9 cellular contexts compared by ENCODE assay signal in genomic region chr17:61451538-61452300, GRCh38. TPM values are rescaled to one million over a fixed set of nuclear protein-coding genes. Genes with fewer than 3 reads are reported as not detected.
A peak's percentile ranks its signal among the peaks of the same experiment; 100 is the strongest.
DNase-seq lines count a peak whose midpoint lies in the region; ATAC-seq and TF ChIP-seq lines count a peak whose summit lies in the region.
"Had no signal": no experiment of that assay in that cellular context is flagged by ENCODE, and none has a peak within 500 bp of the region (broad histone marks: within the 10 kb centered on the region; RNA-seq: fewer than 3 reads in every experiment).

No MANE protein-coding gene starts in this region.

- H3K4me1 Mint-ChIP-seq in stimulated activated memory B cell treated with anti-CD40 and anti-IgM and Interleukin-4, amounts not matched to agents 10 μg/mL and 1 μg/mL and 100 μg/mL, for 72 hours = peaks cover 24% of the 10 kb centered on the region

- peak overlapping the region in 49 of 59 donors; percentile 5 to 54 (median 27) for H3K4me3 ChIP-seq in dorsolateral prefrontal cortex

- H3K27me3 ChIP-seq in dorsolateral prefrontal cortex = peaks cover 27 to 100% (median 74%) of the 10 kb centered on the region in 45 donors

- TF ChIP-seq CTCF in dorsolateral prefrontal cortex (IDR thresholded peaks at IDR 0.05 in 54 of 56, conservative IDR thresholded peaks at IDR 0.05 in 2 of 56; ENCODE audit: low read depth in 1 of 56, partially characterized antibody in 56 of 56) = no peak

- ATAC-seq in left lobe of liver = peak; percentile 54
- ATAC-seq in stimulated activated memory B cell treated with anti-CD40 and anti-IgM and Interleukin-4, amounts not matched to agents 10 μg/mL and 1 μg/mL and 100 μg/mL, for 72 hours = peak; percentile 35

- H3K27ac Mint-ChIP-seq in stimulated activated memory B cell treated with anti-CD40 and anti-IgM and Interleukin-4, amounts not matched to agents 10 μg/mL and 1 μg/mL and 100 μg/mL, for 72 hours = no peak overlapping the region

- peaks cover 5% of the 10 kb centered on the region for H3K36me3 Mint-ChIP-seq in stimulated activated memory B cell treated with anti-CD40 and anti-IgM and Interleukin-4, amounts not matched to agents 10 μg/mL and 1 μg/mL and 100 μg/mL, for 72 hours

- peaks cover 4% of the 10 kb centered on the region for H3K9me3 Mint-ChIP-seq in stimulated activated memory B cell treated with anti-CD40 and anti-IgM and Interleukin-4, amounts not matched to agents 10 μg/mL and 1 μg/mL and 100 μg/mL, for 72 hours

- intact Hi-C loops in dorsolateral prefrontal cortex (cut with DNase I) = no loop called here

- peak; percentile 25 for DNase-seq in NCI-H2227 (lab: John Stamatoyannopoulos, UW; ENCODE audit: unreplicated experiment)
- DNase-seq in NCI-H2227 treated with DMSO at 0.1 percent for 48 hours (lab: John Stamatoyannopoulos, UW) = no peak
- DNase-seq in dorsolateral prefrontal cortex = no peak
- no peak for DNase-seq in left lobe of liver (ENCODE audit: low spot score)
- DNase-seq in NCI-H748 treated with DMSO at 0.1 percent for 48 hours (lab: John Stamatoyannopoulos, UW) = no peak
- no peak for DNase-seq in NAMALWA (ENCODE audit: low spot score)
- no peak for DNase-seq in NCI-H2171 treated with DMSO at 0.1 percent for 48 hours (lab: John Stamatoyannopoulos, UW)
- DNase-seq: NCI-H1436 had no signal

- no peak overlapping the region for H3K27ac ChIP-seq in dorsolateral prefrontal cortex

- H3K27me3 Mint-ChIP-seq in stimulated activated memory B cell treated with anti-CD40 and anti-IgM and Interleukin-4, amounts not matched to agents 10 μg/mL and 1 μg/mL and 100 μg/mL, for 72 hours = peaks cover 72% of the 10 kb centered on the region

- H3K4me3 Mint-ChIP-seq in stimulated activated memory B cell treated with anti-CD40 and anti-IgM and Interleukin-4, amounts not matched to agents 10 μg/mL and 1 μg/mL and 100 μg/mL, for 72 hours = no peak overlapping the region

RNA-seq across cellular contexts. Expression of gene TBX4, which starts 0.5 kb away (rescaled TPM):
- under 1 TPM in 1 of 120 experiments, not detected in 119; 0.35 TPM for total RNA-seq in dorsolateral prefrontal cortex
- total RNA-seq in left lobe of liver = not detected

RNA-seq across cellular contexts. Expression of gene TBX2, which starts 52.1 kb away (rescaled TPM):
- total RNA-seq in dorsolateral prefrontal cortex (10 to 100 TPM in 12 of 120 experiments, 1 to 10 TPM in 108; 2.4 to 18.6 (median 6.0) TPM), left lobe of liver (7.4 TPM)
